ENCODE assay signal across 1 cellular context in the genomic region with DNA sequence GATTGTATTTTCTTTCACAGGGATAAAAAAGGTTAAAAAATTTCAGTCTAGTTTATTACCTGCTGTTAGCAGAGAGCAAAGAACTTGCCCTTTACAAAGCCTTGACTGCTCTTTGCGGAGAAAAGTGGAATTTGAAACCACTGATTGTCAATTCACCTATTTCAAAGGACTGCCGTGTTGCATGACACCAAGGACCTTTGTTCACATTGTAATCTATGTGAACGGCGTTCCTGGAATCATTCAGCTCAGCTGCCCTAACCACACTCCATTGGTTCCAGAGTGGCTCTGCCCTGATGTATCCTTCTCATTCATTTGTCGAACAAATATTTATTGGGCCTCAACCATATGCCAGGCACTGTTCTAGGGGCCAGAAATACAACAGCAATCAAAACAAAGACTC.
TF ChIP-seq lines count a peak whose summit lies in the region.

No MANE protein-coding gene starts in this region.

TF ChIP-seq in HepG2, 621 proteins besides CTCF, POLR2A, EP300 and RAD21 (continued from another document and continues in another):
- TF ChIP-seq, protein P1, sequence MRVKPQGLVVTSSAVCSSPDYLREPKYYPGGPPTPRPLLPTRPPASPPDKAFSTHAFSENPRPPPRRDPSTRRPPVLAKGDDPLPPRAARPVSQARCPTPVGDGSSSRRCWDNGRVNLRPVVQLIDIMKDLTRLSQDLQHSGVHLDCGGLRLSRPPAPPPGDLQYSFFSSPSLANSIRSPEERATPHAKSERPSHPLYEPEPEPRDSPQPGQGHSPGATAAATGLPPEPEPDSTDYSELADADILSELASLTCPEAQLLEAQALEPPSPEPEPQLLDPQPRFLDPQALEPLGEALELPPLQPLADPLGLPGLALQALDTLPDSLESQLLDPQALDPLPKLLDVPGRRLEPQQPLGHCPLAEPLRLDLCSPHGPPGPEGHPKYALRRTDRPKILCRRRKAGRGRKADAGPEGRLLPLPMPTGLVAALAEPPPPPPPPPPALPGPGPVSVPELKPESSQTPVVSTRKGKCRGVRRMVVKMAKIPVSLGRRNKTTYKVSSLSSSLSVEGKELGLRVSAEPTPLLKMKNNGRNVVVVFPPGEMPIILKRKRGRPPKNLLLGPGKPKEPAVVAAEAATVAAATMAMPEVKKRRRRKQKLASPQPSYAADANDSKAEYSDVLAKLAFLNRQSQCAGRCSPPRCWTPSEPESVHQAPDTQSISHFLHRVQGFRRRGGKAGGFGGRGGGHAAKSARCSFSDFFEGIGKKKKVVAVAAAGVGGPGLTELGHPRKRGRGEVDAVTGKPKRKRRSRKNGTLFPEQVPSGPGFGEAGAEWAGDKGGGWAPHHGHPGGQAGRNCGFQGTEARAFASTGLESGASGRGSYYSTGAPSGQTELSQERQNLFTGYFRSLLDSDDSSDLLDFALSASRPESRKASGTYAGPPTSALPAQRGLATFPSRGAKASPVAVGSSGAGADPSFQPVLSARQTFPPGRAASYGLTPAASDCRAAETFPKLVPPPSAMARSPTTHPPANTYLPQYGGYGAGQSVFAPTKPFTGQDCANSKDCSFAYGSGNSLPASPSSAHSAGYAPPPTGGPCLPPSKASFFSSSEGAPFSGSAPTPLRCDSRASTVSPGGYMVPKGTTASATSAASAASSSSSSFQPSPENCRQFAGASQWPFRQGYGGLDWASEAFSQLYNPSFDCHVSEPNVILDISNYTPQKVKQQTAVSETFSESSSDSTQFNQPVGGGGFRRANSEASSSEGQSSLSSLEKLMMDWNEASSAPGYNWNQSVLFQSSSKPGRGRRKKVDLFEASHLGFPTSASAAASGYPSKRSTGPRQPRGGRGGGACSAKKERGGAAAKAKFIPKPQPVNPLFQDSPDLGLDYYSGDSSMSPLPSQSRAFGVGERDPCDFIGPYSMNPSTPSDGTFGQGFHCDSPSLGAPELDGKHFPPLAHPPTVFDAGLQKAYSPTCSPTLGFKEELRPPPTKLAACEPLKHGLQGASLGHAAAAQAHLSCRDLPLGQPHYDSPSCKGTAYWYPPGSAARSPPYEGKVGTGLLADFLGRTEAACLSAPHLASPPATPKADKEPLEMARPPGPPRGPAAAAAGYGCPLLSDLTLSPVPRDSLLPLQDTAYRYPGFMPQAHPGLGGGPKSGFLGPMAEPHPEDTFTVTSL (CRISPR knock-in tag; IDR thresholded peaks at IDR 0.05; ENCODE audit: borderline replicate concordance): peak; percentile 85; the same call in 1 of the 2 replicates
- TF ChIP-seq, protein P2, sequence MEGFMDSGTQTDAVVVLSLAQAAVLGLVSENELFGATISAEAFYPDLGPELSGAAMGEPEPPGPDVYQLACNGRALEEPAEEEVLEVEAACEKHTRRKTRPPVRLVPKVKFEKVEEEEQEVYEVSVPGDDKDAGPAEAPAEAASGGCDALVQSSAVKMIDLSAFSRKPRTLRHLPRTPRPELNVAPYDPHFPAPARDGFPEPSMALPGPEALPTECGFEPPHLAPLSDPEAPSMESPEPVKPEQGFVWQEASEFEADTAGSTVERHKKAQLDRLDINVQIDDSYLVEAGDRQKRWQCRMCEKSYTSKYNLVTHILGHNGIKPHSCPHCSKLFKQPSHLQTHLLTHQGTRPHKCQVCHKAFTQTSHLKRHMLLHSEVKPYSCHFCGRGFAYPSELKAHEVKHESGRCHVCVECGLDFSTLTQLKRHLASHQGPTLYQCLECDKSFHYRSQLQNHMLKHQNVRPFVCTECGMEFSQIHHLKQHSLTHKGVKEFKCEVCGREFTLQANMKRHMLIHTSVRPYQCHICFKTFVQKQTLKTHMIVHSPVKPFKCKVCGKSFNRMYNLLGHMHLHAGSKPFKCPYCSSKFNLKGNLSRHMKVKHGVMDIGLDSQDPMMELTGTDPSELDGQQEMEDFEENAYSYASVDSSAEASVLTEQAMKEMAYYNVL (CRISPR knock-in tag; IDR thresholded peaks at IDR 0.05; ENCODE audit: borderline replicate concordance): no peak
- TF ChIP-seq KAT7 (CRISPR knock-in tag; IDR thresholded peaks at IDR 0.05; ENCODE audit: borderline replicate concordance) (no peak), ELF3 (CRISPR knock-in tag; IDR thresholded peaks at IDR 0.05) (peak; percentile 43; the same call in 1 of the 2 replicates), ZC3H4 (CRISPR knock-in tag; IDR thresholded peaks at IDR 0.05; ENCODE audit: borderline replicate concordance) (no peak), FOXM1 (CRISPR knock-in tag; IDR thresholded peaks at IDR 0.05) (no peak), NCOR1 (IDR thresholded peaks at IDR 0.05; ENCODE audit: borderline replicate concordance, low read length) (peak; percentile 69; the same call in 1 of the 2 replicates), ZNF253 (CRISPR knock-in tag; IDR thresholded peaks at IDR 0.05; ENCODE audit: borderline replicate concordance) (no peak), ZNF430 (CRISPR knock-in tag; IDR thresholded peaks at IDR 0.05) (no peak), ZNF256 (CRISPR knock-in tag; conservative IDR thresholded peaks at IDR 0.05) (no peak), ZNF296 (CRISPR knock-in tag; conservative IDR thresholded peaks at IDR 0.05) (no peak), ZNF20 (CRISPR knock-in tag; IDR thresholded peaks at IDR 0.05) (no peak), DR1 (CRISPR knock-in tag; IDR thresholded peaks at IDR 0.05) (no peak), RARA (CRISPR knock-in tag; IDR thresholded peaks at IDR 0.05) (peak; percentile 65; the same call in 1 of the 2 replicates), KLF6 (CRISPR knock-in tag; IDR thresholded peaks at IDR 0.05) (no peak)
- TF ChIP-seq, protein P3, sequence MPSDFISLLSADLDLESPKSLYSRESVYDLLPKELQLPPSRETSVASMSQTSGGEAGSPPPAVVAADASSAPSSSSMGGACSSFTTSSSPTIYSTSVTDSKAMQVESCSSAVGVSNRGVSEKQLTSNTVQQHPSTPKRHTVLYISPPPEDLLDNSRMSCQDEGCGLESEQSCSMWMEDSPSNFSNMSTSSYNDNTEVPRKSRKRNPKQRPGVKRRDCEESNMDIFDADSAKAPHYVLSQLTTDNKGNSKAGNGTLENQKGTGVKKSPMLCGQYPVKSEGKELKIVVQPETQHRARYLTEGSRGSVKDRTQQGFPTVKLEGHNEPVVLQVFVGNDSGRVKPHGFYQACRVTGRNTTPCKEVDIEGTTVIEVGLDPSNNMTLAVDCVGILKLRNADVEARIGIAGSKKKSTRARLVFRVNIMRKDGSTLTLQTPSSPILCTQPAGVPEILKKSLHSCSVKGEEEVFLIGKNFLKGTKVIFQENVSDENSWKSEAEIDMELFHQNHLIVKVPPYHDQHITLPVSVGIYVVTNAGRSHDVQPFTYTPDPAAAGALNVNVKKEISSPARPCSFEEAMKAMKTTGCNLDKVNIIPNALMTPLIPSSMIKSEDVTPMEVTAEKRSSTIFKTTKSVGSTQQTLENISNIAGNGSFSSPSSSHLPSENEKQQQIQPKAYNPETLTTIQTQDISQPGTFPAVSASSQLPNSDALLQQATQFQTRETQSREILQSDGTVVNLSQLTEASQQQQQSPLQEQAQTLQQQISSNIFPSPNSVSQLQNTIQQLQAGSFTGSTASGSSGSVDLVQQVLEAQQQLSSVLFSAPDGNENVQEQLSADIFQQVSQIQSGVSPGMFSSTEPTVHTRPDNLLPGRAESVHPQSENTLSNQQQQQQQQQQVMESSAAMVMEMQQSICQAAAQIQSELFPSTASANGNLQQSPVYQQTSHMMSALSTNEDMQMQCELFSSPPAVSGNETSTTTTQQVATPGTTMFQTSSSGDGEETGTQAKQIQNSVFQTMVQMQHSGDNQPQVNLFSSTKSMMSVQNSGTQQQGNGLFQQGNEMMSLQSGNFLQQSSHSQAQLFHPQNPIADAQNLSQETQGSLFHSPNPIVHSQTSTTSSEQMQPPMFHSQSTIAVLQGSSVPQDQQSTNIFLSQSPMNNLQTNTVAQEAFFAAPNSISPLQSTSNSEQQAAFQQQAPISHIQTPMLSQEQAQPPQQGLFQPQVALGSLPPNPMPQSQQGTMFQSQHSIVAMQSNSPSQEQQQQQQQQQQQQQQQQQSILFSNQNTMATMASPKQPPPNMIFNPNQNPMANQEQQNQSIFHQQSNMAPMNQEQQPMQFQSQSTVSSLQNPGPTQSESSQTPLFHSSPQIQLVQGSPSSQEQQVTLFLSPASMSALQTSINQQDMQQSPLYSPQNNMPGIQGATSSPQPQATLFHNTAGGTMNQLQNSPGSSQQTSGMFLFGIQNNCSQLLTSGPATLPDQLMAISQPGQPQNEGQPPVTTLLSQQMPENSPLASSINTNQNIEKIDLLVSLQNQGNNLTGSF (CRISPR knock-in tag; IDR thresholded peaks at IDR 0.05): no peak
- TF ChIP-seq, protein P4, sequence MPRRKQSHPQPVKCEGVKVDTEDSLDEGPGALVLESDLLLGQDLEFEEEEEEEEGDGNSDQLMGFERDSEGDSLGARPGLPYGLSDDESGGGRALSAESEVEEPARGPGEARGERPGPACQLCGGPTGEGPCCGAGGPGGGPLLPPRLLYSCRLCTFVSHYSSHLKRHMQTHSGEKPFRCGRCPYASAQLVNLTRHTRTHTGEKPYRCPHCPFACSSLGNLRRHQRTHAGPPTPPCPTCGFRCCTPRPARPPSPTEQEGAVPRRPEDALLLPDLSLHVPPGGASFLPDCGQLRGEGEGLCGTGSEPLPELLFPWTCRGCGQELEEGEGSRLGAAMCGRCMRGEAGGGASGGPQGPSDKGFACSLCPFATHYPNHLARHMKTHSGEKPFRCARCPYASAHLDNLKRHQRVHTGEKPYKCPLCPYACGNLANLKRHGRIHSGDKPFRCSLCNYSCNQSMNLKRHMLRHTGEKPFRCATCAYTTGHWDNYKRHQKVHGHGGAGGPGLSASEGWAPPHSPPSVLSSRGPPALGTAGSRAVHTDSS (CRISPR knock-in tag; conservative IDR thresholded peaks at IDR 0.05): no peak
- TF ChIP-seq, protein P5, sequence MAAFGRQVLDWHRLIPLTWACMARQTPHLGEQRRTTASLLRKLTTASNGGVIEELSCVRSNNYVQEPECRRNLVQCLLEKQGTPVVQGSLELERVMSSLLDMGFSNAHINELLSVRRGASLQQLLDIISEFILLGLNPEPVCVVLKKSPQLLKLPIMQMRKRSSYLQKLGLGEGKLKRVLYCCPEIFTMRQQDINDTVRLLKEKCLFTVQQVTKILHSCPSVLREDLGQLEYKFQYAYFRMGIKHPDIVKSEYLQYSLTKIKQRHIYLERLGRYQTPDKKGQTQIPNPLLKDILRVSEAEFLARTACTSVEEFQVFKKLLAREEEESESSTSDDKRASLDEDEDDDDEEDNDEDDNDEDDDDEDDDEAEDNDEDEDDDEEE (CRISPR knock-in tag; IDR thresholded peaks at IDR 0.05): no peak
- TF ChIP-seq, protein P6, sequence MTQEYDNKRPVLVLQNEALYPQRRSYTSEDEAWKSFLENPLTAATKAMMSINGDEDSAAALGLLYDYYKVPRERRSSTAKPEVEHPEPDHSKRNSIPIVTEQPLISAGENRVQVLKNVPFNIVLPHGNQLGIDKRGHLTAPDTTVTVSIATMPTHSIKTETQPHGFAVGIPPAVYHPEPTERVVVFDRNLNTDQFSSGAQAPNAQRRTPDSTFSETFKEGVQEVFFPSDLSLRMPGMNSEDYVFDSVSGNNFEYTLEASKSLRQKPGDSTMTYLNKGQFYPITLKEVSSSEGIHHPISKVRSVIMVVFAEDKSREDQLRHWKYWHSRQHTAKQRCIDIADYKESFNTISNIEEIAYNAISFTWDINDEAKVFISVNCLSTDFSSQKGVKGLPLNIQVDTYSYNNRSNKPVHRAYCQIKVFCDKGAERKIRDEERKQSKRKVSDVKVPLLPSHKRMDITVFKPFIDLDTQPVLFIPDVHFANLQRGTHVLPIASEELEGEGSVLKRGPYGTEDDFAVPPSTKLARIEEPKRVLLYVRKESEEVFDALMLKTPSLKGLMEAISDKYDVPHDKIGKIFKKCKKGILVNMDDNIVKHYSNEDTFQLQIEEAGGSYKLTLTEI (CRISPR knock-in tag; conservative IDR thresholded peaks at IDR 0.05): no peak
- TF ChIP-seq, protein P7, sequence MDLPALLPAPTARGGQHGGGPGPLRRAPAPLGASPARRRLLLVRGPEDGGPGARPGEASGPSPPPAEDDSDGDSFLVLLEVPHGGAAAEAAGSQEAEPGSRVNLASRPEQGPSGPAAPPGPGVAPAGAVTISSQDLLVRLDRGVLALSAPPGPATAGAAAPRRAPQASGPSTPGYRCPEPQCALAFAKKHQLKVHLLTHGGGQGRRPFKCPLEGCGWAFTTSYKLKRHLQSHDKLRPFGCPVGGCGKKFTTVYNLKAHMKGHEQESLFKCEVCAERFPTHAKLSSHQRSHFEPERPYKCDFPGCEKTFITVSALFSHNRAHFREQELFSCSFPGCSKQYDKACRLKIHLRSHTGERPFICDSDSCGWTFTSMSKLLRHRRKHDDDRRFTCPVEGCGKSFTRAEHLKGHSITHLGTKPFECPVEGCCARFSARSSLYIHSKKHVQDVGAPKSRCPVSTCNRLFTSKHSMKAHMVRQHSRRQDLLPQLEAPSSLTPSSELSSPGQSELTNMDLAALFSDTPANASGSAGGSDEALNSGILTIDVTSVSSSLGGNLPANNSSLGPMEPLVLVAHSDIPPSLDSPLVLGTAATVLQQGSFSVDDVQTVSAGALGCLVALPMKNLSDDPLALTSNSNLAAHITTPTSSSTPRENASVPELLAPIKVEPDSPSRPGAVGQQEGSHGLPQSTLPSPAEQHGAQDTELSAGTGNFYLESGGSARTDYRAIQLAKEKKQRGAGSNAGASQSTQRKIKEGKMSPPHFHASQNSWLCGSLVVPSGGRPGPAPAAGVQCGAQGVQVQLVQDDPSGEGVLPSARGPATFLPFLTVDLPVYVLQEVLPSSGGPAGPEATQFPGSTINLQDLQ (CRISPR knock-in tag; IDR thresholded peaks at IDR 0.05): no peak
- TF ChIP-seq, protein P8, sequence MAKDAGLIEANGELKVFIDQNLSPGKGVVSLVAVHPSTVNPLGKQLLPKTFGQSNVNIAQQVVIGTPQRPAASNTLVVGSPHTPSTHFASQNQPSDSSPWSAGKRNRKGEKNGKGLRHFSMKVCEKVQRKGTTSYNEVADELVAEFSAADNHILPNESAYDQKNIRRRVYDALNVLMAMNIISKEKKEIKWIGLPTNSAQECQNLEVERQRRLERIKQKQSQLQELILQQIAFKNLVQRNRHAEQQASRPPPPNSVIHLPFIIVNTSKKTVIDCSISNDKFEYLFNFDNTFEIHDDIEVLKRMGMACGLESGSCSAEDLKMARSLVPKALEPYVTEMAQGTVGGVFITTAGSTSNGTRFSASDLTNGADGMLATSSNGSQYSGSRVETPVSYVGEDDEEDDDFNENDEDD (CRISPR knock-in tag; IDR thresholded peaks at IDR 0.05; ENCODE audit: borderline replicate concordance): no peak
- TF ChIP-seq, protein P9, sequence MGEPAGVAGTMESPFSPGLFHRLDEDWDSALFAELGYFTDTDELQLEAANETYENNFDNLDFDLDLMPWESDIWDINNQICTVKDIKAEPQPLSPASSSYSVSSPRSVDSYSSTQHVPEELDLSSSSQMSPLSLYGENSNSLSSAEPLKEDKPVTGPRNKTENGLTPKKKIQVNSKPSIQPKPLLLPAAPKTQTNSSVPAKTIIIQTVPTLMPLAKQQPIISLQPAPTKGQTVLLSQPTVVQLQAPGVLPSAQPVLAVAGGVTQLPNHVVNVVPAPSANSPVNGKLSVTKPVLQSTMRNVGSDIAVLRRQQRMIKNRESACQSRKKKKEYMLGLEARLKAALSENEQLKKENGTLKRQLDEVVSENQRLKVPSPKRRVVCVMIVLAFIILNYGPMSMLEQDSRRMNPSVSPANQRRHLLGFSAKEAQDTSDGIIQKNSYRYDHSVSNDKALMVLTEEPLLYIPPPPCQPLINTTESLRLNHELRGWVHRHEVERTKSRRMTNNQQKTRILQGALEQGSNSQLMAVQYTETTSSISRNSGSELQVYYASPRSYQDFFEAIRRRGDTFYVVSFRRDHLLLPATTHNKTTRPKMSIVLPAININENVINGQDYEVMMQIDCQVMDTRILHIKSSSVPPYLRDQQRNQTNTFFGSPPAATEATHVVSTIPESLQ (CRISPR knock-in tag; conservative IDR thresholded peaks at IDR 0.05): no peak
- TF ChIP-seq, protein P10, sequence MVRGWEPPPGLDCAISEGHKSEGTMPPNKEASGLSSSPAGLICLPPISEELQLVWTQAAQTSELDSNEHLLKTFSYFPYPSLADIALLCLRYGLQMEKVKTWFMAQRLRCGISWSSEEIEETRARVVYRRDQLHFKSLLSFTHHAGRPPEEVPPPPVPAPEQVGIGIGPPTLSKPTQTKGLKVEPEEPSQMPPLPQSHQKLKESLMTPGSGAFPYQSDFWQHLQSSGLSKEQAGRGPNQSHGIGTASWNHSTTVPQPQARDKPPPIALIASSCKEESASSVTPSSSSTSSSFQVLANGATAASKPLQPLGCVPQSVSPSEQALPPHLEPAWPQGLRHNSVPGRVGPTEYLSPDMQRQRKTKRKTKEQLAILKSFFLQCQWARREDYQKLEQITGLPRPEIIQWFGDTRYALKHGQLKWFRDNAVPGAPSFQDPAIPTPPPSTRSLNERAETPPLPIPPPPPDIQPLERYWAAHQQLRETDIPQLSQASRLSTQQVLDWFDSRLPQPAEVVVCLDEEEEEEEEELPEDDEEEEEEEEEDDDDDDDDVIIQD (CRISPR knock-in tag; IDR thresholded peaks at IDR 0.05; ENCODE audit: low read depth): peak; percentile 88
